ENCODE assay signal across 20 cellular contexts in genomic region chr13:35346494-35346893, GRCh38.
"Had no signal": no experiment of that assay in that cellular context is flagged by ENCODE, and none has a peak within 500 bp of the region (broad histone marks: within the 10 kb centered on the region; RNA-seq: fewer than 3 reads in every experiment).

No MANE protein-coding gene starts in this region.

- DNase-seq: IMR-90, Karpas-422, KG1, MG63, NCI-H1092, NCI-H1105 treated with DMSO at 0.1 percent for 48 hours, NCI-H1417 treated with DMSO at 0.1 percent for 48 hours, NCI-H146, NCI-H1694 treated with DMSO at 0.1 percent for 48 hours, NCI-H1930, NCI-H2081, NCI-H2107, NCI-H226, NCI-H446, NCI-H510A treated with DMSO at 0.1 percent for 48 hours, NCI-H526, Right ventricle myocardium superior, RPMI8226, SIG-M5 had no signal

- H3K4me1 ChIP-seq: SJSA1 had no signal

- H3K27ac ChIP-seq: SJSA1 had no signal

- H3K36me3 ChIP-seq: MG63, SJSA1 had no signal

- H3K4me3 ChIP-seq: MG63, SJSA1 had no signal

- H3K9me3 ChIP-seq: MG63, SJSA1 had no signal

- H3K27me3 ChIP-seq: MG63, SJSA1 had no signal
